ENCODE assay signal across 17 cellular contexts in genomic region chr22:46451741-46452140, GRCh38.
DNase-seq lines count a peak whose midpoint lies in the region; TF ChIP-seq lines count a peak whose summit lies in the region.
"Had no signal": no experiment of that assay in that cellular context is flagged by ENCODE, and none has a peak within 500 bp of the region (broad histone marks: within the 10 kb centered on the region; RNA-seq: fewer than 3 reads in every experiment).

No MANE protein-coding gene starts in this region.

- H3K36me3 ChIP-seq in BLaER1 (no peaks in the 10 kb centered on the region), neural progenitor cell (no peaks in the 10 kb centered on the region)
- H3K36me3 ChIP-seq: MG63, SJSA1 had no signal

- peaks cover 48% of the 10 kb centered on the region for H3K4me1 Mint-ChIP-seq in neural progenitor cell

- H2AFZ ChIP-seq in neural progenitor cell (replicated peaks) = no peak overlapping the region

- H3K27ac ChIP-seq in BLaER1 (no peak overlapping the region), neural progenitor cell (no peak overlapping the region)
- H3K27ac ChIP-seq: KMS-11, SJSA1 had no signal

- no peaks in the 10 kb centered on the region for H3K9me3 Mint-ChIP-seq in neural progenitor cell
- H3K9me3 Mint-ChIP-seq: CD8-positive, alpha-beta T cell had no signal

- H3K36me3 Mint-ChIP-seq in neural progenitor cell = peaks cover 4% of the 10 kb centered on the region
- H3K36me3 Mint-ChIP-seq: CD8-positive, alpha-beta T cell had no signal

- H3K4me3 ChIP-seq in BLaER1 (no peak overlapping the region), epithelial cell of esophagus (ENCODE audit: low read length) (no peak overlapping the region), neural progenitor cell (no peak overlapping the region)
- H3K4me3 ChIP-seq: MG63, SJSA1 had no signal

- no peaks in the 10 kb centered on the region for H4K20me1 ChIP-seq in BLaER1
- peaks cover 35% of the 10 kb centered on the region for H4K20me1 ChIP-seq in neural progenitor cell (ENCODE audit: low read depth)

- H3F3A ChIP-seq in neural progenitor cell (ENCODE audit: low read depth) = no peaks in the 10 kb centered on the region

- peak overlapping the region; percentile 0 for H3K27ac Mint-ChIP-seq in neural progenitor cell
- H3K27ac Mint-ChIP-seq: CD8-positive, alpha-beta T cell had no signal

- H3K27me3 ChIP-seq in BLaER1 = peaks cover 15% of the 10 kb centered on the region; the same call in 1 of the 2 replicates
- no peaks in the 10 kb centered on the region for H3K27me3 ChIP-seq in neural progenitor cell
- H3K27me3 ChIP-seq: MG63 had no signal

- TF ChIP-seq EP300 in Ishikawa (IDR thresholded peaks at IDR 0.05; ENCODE audit: borderline replicate concordance) = no peak

- no peaks in the 10 kb centered on the region for H3K79me2 ChIP-seq in neural progenitor cell (ENCODE audit: low read depth)

- no peak for TF ChIP-seq RAD21 in Ishikawa (IDR thresholded peaks at IDR 0.05; ENCODE audit: low read depth)

- peak; percentile 36 for DNase-seq in epithelial cell of esophagus (ENCODE audit: low read depth)
- DNase-seq in neural progenitor cell (ENCODE audit: low spot score) = no peak
- no peak for DNase-seq in dedifferentiated amniotic fluid mesenchymal stem cell (ENCODE audit: extremely low spot score)
- DNase-seq in foreskin melanocyte = no peak
- no peak for DNase-seq in head of caudate nucleus
- no peak for DNase-seq in NCI-H446 treated with DMSO at 0.1 percent for 48 hours (lab: John Stamatoyannopoulos, UW)
- DNase-seq: CD8-positive, alpha-beta T cell; MG63; NCI-H1092 treated with DMSO at 0.1 percent for 48 hours; NCI-H1694; NCI-H2107; NCI-H446; NCI-H774 had no signal

- H3K27me3 Mint-ChIP-seq in neural progenitor cell (ENCODE audit: insufficient read depth, low read depth) = no peaks in the 10 kb centered on the region

- H3K4me1 ChIP-seq in BLaER1 = peaks cover 95% of the 10 kb centered on the region
- peaks cover 20% of the 10 kb centered on the region for H3K4me1 ChIP-seq in neural progenitor cell
- H3K4me1 ChIP-seq: SJSA1 had no signal

- H3K4me3 Mint-ChIP-seq in neural progenitor cell = no peak overlapping the region
- H3K4me3 Mint-ChIP-seq: CD8-positive, alpha-beta T cell had no signal

- peak overlapping the region; percentile 91; the same call in 1 of the 2 replicates for H3K4me2 ChIP-seq in BLaER1
- no peak overlapping the region for H3K4me2 ChIP-seq in neural progenitor cell
- H3K4me2 ChIP-seq: KMS-11 had no signal

- no peak for TF ChIP-seq CTCF in epithelial cell of esophagus (IDR thresholded peaks at IDR 0.05; ENCODE audit: insufficient read depth, low read depth, low read length, missing control alignments)
- no peak for TF ChIP-seq CTCF in neural progenitor cell (IDR thresholded peaks at IDR 0.05)

- no peaks in the 10 kb centered on the region for H3K9me3 ChIP-seq in BLaER1
- no peaks in the 10 kb centered on the region for H3K9me3 ChIP-seq in neural progenitor cell (ENCODE audit: low read depth)
- H3K9me3 ChIP-seq: MG63, SJSA1 had no signal

- H3K9ac ChIP-seq in BLaER1 (no peak overlapping the region), neural progenitor cell (no peak overlapping the region)
- H3K9ac ChIP-seq: KMS-11 had no signal

- intact Hi-C loops in head of caudate nucleus (cut with DNase I) = no loop called here

TF ChIP-seq in Ishikawa, 13 proteins besides CTCF, POLR2A, EP300 and RAD21:
- TF ChIP-seq EGR1 (IDR thresholded peaks at IDR 0.05) (no peak), FOXM1 (IDR thresholded peaks at IDR 0.05; ENCODE audit: borderline replicate concordance, low read depth) (no peak), TEAD4 (IDR thresholded peaks at IDR 0.05) (no peak), TAF1 (IDR thresholded peaks at IDR 0.05; ENCODE audit: low read depth) (no peak), USF1 (IDR thresholded peaks at IDR 0.05) (no peak), ZBTB7A (IDR thresholded peaks at IDR 0.05; ENCODE audit: low read depth) (peak; percentile 13; the same call in 1 of the 2 replicates), CEBPB (IDR thresholded peaks at IDR 0.05) (peak; percentile 53)
